In the genomic region with DNA sequence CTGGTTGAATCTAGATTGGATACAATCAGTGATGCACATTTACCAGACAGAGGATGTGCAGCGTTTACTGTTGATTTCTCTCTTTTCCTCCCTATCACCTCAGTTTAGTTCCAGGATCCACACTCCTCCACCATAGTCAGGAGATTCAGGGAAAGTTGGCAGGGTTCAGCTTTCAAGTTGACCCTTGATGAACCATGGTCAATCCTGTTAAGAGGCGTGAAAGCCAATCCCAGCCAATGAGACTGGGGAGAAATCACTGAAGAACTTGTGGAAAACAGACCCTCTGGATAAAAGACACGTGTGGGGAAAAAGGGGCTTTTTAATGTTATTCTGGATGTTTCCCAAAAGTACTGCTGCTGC, we compare ENCODE assay signal across 8 cellular contexts. TPM values are rescaled to one million over a fixed set of nuclear protein-coding genes. Genes with fewer than 3 reads are reported as not detected.
A peak's percentile ranks its signal among the peaks of the same experiment; 100 is the strongest.
DNase-seq lines count a peak whose midpoint lies in the region; ATAC-seq and TF ChIP-seq lines count a peak whose summit lies in the region.

No MANE protein-coding gene starts in this region.

- H3K27ac Mint-ChIP-seq in CD4-positive, alpha-beta T cell = peak overlapping the region; percentile 100
- H3K27ac Mint-ChIP-seq in neural crest cell (ENCODE audit: unreplicated experiment) = peak overlapping the region; percentile 96

- H3K4me1 ChIP-seq in Loucy (ENCODE audit: insufficient read depth, low read length, poor library complexity, severe bottlenecking) = peaks cover 7% of the 10 kb centered on the region
- peaks cover 7% of the 10 kb centered on the region for H3K4me1 ChIP-seq in effector memory CD4-positive, alpha-beta T cell (ENCODE audit: control insufficient read depth, insufficient read depth, low read length, poor library complexity, severe bottlenecking)

- POLR2A ChIA-PET in CD4-positive, alpha-beta T cell (lab: Charles Lee) = interaction anchor here (0.7 to 1.6 kb wide), 14 partner anchors 9 to 1258 kb away, joined by 3 to 26 read pairs (median 8); partner anchors contain the start of genes CFAP61, CRNKL1, DTD1 and DZANK1

- H2AFZ ChIP-seq in Loucy (ENCODE audit: low read length) = peak overlapping the region; percentile 93

- H3K27me3 ChIP-seq in CD4-positive, alpha-beta T cell (ENCODE audit: control insufficient read depth, insufficient read depth, low read length) = peaks cover 10% of the 10 kb centered on the region
- H3K27me3 ChIP-seq in Loucy (ENCODE audit: insufficient read depth, low read length, poor library complexity, severe bottlenecking) = peaks cover 22% of the 10 kb centered on the region
- no peaks in the 10 kb centered on the region for H3K27me3 ChIP-seq in effector memory CD4-positive, alpha-beta T cell (replicated peaks; ENCODE audit: control insufficient read depth, insufficient read depth, low read length, poor library complexity, severe bottlenecking)

- H3K27me3 Mint-ChIP-seq in CD4-positive, alpha-beta T cell = peaks cover 39% of the 10 kb centered on the region
- peaks cover 56% of the 10 kb centered on the region for H3K27me3 Mint-ChIP-seq in neural crest cell (ENCODE audit: low read depth)

- intact Hi-C loops in CD4-positive, alpha-beta T cell (cut with DNase I, micrococcal nuclease) = loop anchor here (1.0 to 10.0 kb wide), 10 partner anchors 228 to 1920 kb away; partner anchors contain the start of genes CFAP61 (in 2 of the 2), CRNKL1 (in 2 of the 2), SEC23B (in 2 of the 2) and DZANK1 (in 1 of the 2)

- H3K9me3 Mint-ChIP-seq in CD4-positive, alpha-beta T cell = peaks cover 7% of the 10 kb centered on the region
- peaks cover 7% of the 10 kb centered on the region for H3K9me3 Mint-ChIP-seq in neural crest cell

- peak overlapping the region; percentile 97 for H3K4me2 ChIP-seq in Loucy (ENCODE audit: low read depth, low read length, poor library complexity, severe bottlenecking)

- H3K79me2 ChIP-seq in Loucy (ENCODE audit: insufficient read depth, low read length) = no peaks in the 10 kb centered on the region

- DNase-seq in CD4-positive, alpha-beta T cell = no peak
- DNase-seq in effector memory CD4-positive, alpha-beta T cell = no peak
- DNase-seq in neural crest cell (ENCODE audit: low read depth, low spot score) (no peak), NCI-H226 (no peak), CD1c-positive myeloid dendritic cell (ENCODE audit: extremely low spot score) (no peak), NCI-H526 treated with DMSO at 0.1 percent for 48 hours (lab: John Stamatoyannopoulos, UW) (no peak)
- no peak for DNase-seq in NK-92 treated with Interleukin-12 subunit alpha and Interleukin-12 subunit beta, amount 100 ng/mL, for 24 hours (lab: John Stamatoyannopoulos, UW)

- peak overlapping the region; percentile 85 for H3K27ac ChIP-seq in CD4-positive, alpha-beta T cell (ENCODE audit: low read depth, low read length)
- H3K27ac ChIP-seq in effector memory CD4-positive, alpha-beta T cell (ENCODE audit: insufficient read depth, low read length, poor library complexity, severe bottlenecking) = peak overlapping the region; percentile 85

- H3K36me3 ChIP-seq in Loucy (ENCODE audit: insufficient read depth, low read length) = no peaks in the 10 kb centered on the region
- H3K36me3 ChIP-seq in effector memory CD4-positive, alpha-beta T cell (ENCODE audit: control insufficient read depth, insufficient read depth, low read length) = no peaks in the 10 kb centered on the region

- no peak for TF ChIP-seq CTCF in CD4-positive, alpha-beta T cell (IDR thresholded peaks at IDR 0.05)
- TF ChIP-seq CTCF in Loucy (conservative IDR thresholded peaks at IDR 0.05; ENCODE audit: low read length) (no peak), neural crest cell (conservative IDR thresholded peaks at IDR 0.05) (no peak)

- H3K4me1 Mint-ChIP-seq in CD4-positive, alpha-beta T cell (ENCODE audit: low read depth) = peaks cover 28% of the 10 kb centered on the region
- H3K4me1 Mint-ChIP-seq in neural crest cell = peaks cover 15% of the 10 kb centered on the region

- H3K9me2 ChIP-seq in Loucy (replicated peaks; ENCODE audit: low read depth, low read length) = no peaks in the 10 kb centered on the region

- peak overlapping the region; percentile 95 for H3K4me3 ChIP-seq in Loucy (ENCODE audit: low read length, poor library complexity, severe bottlenecking)
- H3K4me3 ChIP-seq in effector memory CD4-positive, alpha-beta T cell (ENCODE audit: insufficient read depth, low read depth, low read length, poor library complexity, severe bottlenecking) = peak overlapping the region; percentile 67

- ATAC-seq in CD4-positive, alpha-beta T cell (ENCODE audit: poor library complexity) = peak; percentile 27

- no peaks in the 10 kb centered on the region for H3F3A ChIP-seq in Loucy (ENCODE audit: low read depth)

- H3K4me3 Mint-ChIP-seq in CD4-positive, alpha-beta T cell = peak overlapping the region; percentile 92
- H3K4me3 Mint-ChIP-seq in neural crest cell = peak overlapping the region; percentile 98

- CTCF ChIA-PET in CD4-positive, alpha-beta T cell (lab: Charles Lee) = no interaction called here

- H4K20me1 ChIP-seq in Loucy (ENCODE audit: insufficient read depth, low read length, poor library complexity, severe bottlenecking) = no peaks in the 10 kb centered on the region

- H3K36me3 Mint-ChIP-seq in CD4-positive, alpha-beta T cell (ENCODE audit: low read depth) = peaks cover 9% of the 10 kb centered on the region
- peaks cover 3% of the 10 kb centered on the region for H3K36me3 Mint-ChIP-seq in neural crest cell (ENCODE audit: low read depth)

- H3K9me3 ChIP-seq in CD4-positive, alpha-beta T cell (ENCODE audit: control insufficient read depth, low read length) = no peaks in the 10 kb centered on the region
- H3K9me3 ChIP-seq in Loucy (ENCODE audit: insufficient read depth, low read depth, low read length) = no peaks in the 10 kb centered on the region
- no peaks in the 10 kb centered on the region for H3K9me3 ChIP-seq in effector memory CD4-positive, alpha-beta T cell (ENCODE audit: control insufficient read depth, low read length)

- peak overlapping the region; percentile 81 for H3K9ac ChIP-seq in Loucy (ENCODE audit: low read depth, low read length, poor library complexity, severe bottlenecking)

RNA-seq across cellular contexts. Expression of gene SCP2D1, which starts 19.2 kb away (rescaled TPM):
- total RNA-seq in CD4-positive, alpha-beta T cell = not detected
- total RNA-seq in neural crest cell = not detected in 2 replicates
